1 cellular context compared by ENCODE assay signal in the genomic region with DNA sequence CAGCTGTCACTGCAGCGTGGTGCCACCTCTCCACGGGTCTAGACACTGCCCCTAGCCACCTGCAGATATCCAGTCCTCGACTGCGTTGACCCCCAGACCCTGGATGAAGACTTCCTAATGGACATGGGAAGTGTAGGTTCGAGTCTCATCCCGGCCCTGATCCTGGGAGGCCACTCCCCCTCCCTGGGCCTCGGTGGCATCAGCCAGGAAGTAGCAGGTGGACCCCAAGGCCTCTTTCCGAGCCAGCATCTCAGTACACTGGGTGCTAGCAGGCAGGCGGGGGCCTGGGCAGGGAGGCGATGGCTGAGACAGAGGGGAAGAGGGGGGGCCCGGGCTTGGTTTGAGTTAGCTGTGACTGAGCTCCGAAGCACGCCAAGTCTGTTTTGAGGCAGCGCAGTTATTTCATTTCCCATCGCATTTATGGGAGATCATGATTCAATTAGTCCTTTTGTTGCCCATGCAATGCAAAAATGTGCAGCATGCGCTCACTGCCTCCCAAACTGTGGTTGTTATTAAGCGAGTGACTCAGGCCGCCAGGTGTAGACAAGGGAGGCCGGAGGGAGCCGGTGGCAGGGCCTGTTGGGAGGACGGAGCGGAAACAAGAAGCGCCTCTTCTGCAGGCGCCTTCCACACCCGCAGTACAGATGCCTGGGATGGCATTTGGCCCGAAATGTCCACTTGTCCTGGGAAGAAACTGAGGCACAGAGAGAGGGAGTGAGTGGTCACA.
TF ChIP-seq lines count a peak whose summit lies in the region.

No MANE protein-coding gene starts in this region.

TF ChIP-seq in H1, 55 proteins besides CTCF, POLR2A, EP300 and RAD21 (continued from another document):
- no peak for TF ChIP-seq GTF2F1 (IDR thresholded peaks at IDR 0.05; ENCODE audit: borderline replicate concordance, low read depth, low read length)
- TF ChIP-seq, protein P1, sequence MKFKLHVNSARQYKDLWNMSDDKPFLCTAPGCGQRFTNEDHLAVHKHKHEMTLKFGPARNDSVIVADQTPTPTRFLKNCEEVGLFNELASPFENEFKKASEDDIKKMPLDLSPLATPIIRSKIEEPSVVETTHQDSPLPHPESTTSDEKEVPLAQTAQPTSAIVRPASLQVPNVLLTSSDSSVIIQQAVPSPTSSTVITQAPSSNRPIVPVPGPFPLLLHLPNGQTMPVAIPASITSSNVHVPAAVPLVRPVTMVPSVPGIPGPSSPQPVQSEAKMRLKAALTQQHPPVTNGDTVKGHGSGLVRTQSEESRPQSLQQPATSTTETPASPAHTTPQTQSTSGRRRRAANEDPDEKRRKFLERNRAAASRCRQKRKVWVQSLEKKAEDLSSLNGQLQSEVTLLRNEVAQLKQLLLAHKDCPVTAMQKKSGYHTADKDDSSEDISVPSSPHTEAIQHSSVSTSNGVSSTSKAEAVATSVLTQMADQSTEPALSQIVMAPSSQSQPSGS (IDR thresholded peaks at IDR 0.05; ENCODE audit: low read length): no peak
